ENCODE assay signal across 14 cellular contexts in the genomic region with DNA sequence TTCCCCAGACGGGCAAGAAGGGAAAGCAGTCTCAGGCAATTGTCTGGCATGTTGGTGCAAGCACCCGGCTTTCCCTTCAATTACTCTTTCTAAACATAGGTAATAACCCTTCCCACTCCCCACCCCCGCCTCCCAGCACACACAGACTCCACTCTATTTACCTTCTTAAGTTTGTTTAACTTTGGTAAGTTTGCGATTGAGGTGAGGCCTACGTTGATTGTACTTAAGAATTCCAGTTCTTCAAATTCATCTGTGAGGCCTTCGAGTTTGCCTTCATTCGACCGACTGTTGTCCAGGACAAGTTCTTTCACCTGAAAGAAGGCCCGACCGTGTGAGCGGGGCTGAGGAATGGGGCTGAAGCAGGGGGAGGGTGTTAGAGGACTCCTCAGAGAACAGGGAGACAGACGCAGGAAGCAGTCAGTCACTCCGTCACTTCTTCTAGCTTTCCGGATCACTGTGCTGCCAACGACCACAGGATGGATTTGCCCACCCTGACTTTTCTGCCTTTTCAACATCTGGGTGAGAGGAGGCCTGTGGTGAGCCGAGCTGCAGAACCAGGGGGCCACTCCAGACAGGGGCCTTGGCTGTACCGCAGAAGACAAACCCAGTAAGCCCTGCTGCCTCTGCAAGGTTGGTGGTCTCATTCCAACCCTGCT. TPM values are rescaled to one million over a fixed set of nuclear protein-coding genes. Genes with fewer than 3 reads are reported as not detected.
DNase-seq lines count a peak whose midpoint lies in the region; ATAC-seq and TF ChIP-seq lines count a peak whose summit lies in the region.
"Had no signal": no experiment of that assay in that cellular context is flagged by ENCODE, and none has a peak within 500 bp of the region (broad histone marks: within the 10 kb centered on the region; RNA-seq: fewer than 3 reads in every experiment).

No MANE protein-coding gene starts in this region.

- no peak for TF ChIP-seq CTCF in 22Rv1 (IDR thresholded peaks at IDR 0.05)
- TF ChIP-seq CTCF in GM23338 (conservative IDR thresholded peaks at IDR 0.05; ENCODE audit: low read depth in 2 of 2), result no peak
- TF ChIP-seq CTCF in epithelial cell of esophagus (IDR thresholded peaks at IDR 0.05; ENCODE audit: insufficient read depth, low read depth, low read length, missing control alignments), result no peak
- no peak for TF ChIP-seq CTCF in nephron progenitor cell (IDR thresholded peaks at IDR 0.05)

- peaks cover 37% of the 10 kb centered on the region for H4K20me1 ChIP-seq in GM23338 (replicated peaks; ENCODE audit: insufficient read depth)

- peak overlapping the region; percentile 20; the same call in 1 of the 2 replicates for H3K27ac Mint-ChIP-seq in GM23338
- peak overlapping the region; percentile 97 for H3K27ac Mint-ChIP-seq in nephron progenitor cell
- H3K27ac Mint-ChIP-seq: activated CD4-positive, alpha-beta memory T cell treated with anti-CD3 and anti-CD28 coated beads, Interleukin-2, amount 10 ng/mL, durations not matched to agents 7 days and 5 days; T-helper 1 cell treated with Interleukin-12 subunit alpha and Interleukin-12 subunit beta and Interleukin-4 antibody, amounts not matched to agents 30 μg/mL and 1 μg/mL, for 36 hours had no signal

- H3K4me3 Mint-ChIP-seq in GM23338 (no peak overlapping the region), nephron progenitor cell (no peak overlapping the region)
- H3K4me3 Mint-ChIP-seq: activated CD4-positive, alpha-beta memory T cell treated with anti-CD3 and anti-CD28 coated beads, Interleukin-2, amount 10 ng/mL, durations not matched to agents 7 days and 5 days; activated naive CD4-positive, alpha-beta T cell treated with anti-CD3 and anti-CD28 coated beads, Interleukin-2, amount 50 U/mL, for 24 hours; T-helper 1 cell treated with Interleukin-12 subunit alpha and Interleukin-12 subunit beta and Interleukin-4 antibody, amounts not matched to agents 30 μg/mL and 1 μg/mL, for 36 hours had no signal

- H3K36me3 ChIP-seq in GM23338 (ENCODE audit: insufficient read depth), result peaks cover 11% of the 10 kb centered on the region

- no peak overlapping the region for H2AFZ ChIP-seq in GM23338

- peaks cover 62% of the 10 kb centered on the region for H3K4me1 ChIP-seq in GM23338 (ENCODE audit: insufficient read depth)

- no peaks in the 10 kb centered on the region for H3K9me2 ChIP-seq in GM23338 (ENCODE audit: insufficient read depth)

- no peaks in the 10 kb centered on the region; the same call in 2 of the 3 replicates for H3K9me3 Mint-ChIP-seq in GM23338
- no peaks in the 10 kb centered on the region for H3K9me3 Mint-ChIP-seq in nephron progenitor cell
- H3K9me3 Mint-ChIP-seq: activated CD4-positive, alpha-beta memory T cell treated with anti-CD3 and anti-CD28 coated beads, Interleukin-2, amount 10 ng/mL, durations not matched to agents 7 days and 5 days; activated naive CD4-positive, alpha-beta T cell treated with anti-CD3 and anti-CD28 coated beads, Interleukin-2, amount 50 U/mL, for 24 hours; T-helper 1 cell treated with Interleukin-12 subunit alpha and Interleukin-12 subunit beta and Interleukin-4 antibody, amounts not matched to agents 30 μg/mL and 1 μg/mL, for 36 hours had no signal

- H3K27ac ChIP-seq in 22Rv1, result peak overlapping the region; percentile 56
- no peak overlapping the region for H3K27ac ChIP-seq in GM23338 (ENCODE audit: low read depth)

- H3K4me3 ChIP-seq in GM23338 (no peak overlapping the region), epithelial cell of esophagus (ENCODE audit: low read length) (no peak overlapping the region)

- ATAC-seq in GM23338, result no peak
- no peak for ATAC-seq in HG03342 (IDR thresholded peaks at IDR 0.05; ENCODE audit: unreplicated experiment)
- ATAC-seq in HG03045 (IDR thresholded peaks at IDR 0.05; ENCODE audit: unreplicated experiment), result no peak
- no peak for ATAC-seq in HG03175 (IDR thresholded peaks at IDR 0.05; ENCODE audit: unreplicated experiment)

- no peaks in the 10 kb centered on the region for H3K27me3 ChIP-seq in GM23338 (ENCODE audit: insufficient read depth)

- H3K27me3 Mint-ChIP-seq in GM23338 (ENCODE audit: insufficient read depth, low read depth, poor library complexity) (peaks cover 15% of the 10 kb centered on the region), nephron progenitor cell (ENCODE audit: low read depth, poor library complexity) (no peaks in the 10 kb centered on the region)
- H3K27me3 Mint-ChIP-seq: activated CD4-positive, alpha-beta memory T cell treated with anti-CD3 and anti-CD28 coated beads, Interleukin-2, amount 10 ng/mL, durations not matched to agents 7 days and 5 days; activated naive CD4-positive, alpha-beta T cell treated with anti-CD3 and anti-CD28 coated beads, Interleukin-2, amount 50 U/mL, for 24 hours had no signal

- DNase-seq in GM23338 (ENCODE audit: low spot score) (no peak), epithelial cell of esophagus (ENCODE audit: low read depth) (peak; percentile 84), nephron progenitor cell (no peak), kidney glomerular epithelial cell (lab: John Stamatoyannopoulos, UW) (no peak)
- DNase-seq: activated CD4-positive, alpha-beta memory T cell treated with anti-CD3 and anti-CD28 coated beads, Interleukin-2, amount 10 ng/mL, durations not matched to agents 7 days and 5 days; AML-193; NCI-H345; nucleus accumbens had no signal

- H3K4me2 ChIP-seq in GM23338, result no peak overlapping the region; the same call in 1 of the 2 replicates

- H3K36me3 Mint-ChIP-seq in GM23338 (ENCODE audit: low read depth) (peaks cover 78% of the 10 kb centered on the region), nephron progenitor cell (ENCODE audit: low read depth) (peaks cover 53% of the 10 kb centered on the region)

- H3K79me2 ChIP-seq in GM23338 (replicated peaks; ENCODE audit: insufficient read depth), result peaks cover 85% of the 10 kb centered on the region

- H3K4me1 Mint-ChIP-seq in GM23338 (peaks cover 76% of the 10 kb centered on the region), nephron progenitor cell (peaks cover 64% of the 10 kb centered on the region)

- H3F3A ChIP-seq in GM23338 (replicated peaks; ENCODE audit: low read depth), result 0 out of 2 replicates have a peak, but pooled peaks cover 2% of the 10 kb centered on the region

TF ChIP-seq in GM23338, 12 proteins besides CTCF, POLR2A, EP300 and RAD21:
- TF ChIP-seq ZNF114 (CRISPR knock-in tag; IDR thresholded peaks at IDR 0.05), result no peak
- no peak for TF ChIP-seq NANOG (IDR thresholded peaks at IDR 0.05; ENCODE audit: borderline replicate concordance)
- no peak for TF ChIP-seq ETS1 (IDR thresholded peaks at IDR 0.05)

RNA-seq across cellular contexts. Expression of gene ANP32A, which starts 33.0 kb away (rescaled TPM):
- 190 and 204 TPM in 2 replicates for total RNA-seq in GM23338 (2014; rRNA removed; shearing (Covaris generic))
- polyA plus RNA-seq in GM23338 (2016; fragmentation: Nextera tagmentation; extraction: Ambion mirVana), result 291 and 304 TPM in 2 replicates
